ENCODE assay signal across 1 cellular context in the genomic region with DNA sequence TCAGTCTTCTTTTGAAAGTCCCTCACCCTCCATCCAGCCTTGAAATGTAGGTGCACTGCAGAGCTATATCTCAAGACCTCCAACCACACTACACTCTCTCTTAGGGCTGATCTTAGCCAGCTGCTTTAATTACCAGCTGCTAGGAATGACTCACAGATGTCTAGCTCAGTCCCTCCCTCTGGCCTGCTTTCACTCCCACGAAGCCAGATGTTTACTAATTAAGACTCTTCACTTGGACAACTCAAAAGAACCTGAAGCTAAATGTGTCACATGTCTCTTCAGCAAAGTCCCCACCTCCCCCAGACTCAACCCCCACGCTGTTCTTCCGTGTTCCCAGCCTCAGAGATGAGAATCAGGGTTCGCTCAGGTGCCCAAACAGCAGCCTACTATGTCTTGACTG.
A peak's percentile ranks its signal among the peaks of the same experiment; 100 is the strongest.
TF ChIP-seq lines count a peak whose summit lies in the region.

No MANE protein-coding gene starts in this region.

TF ChIP-seq in GM12878, 131 proteins besides CTCF, POLR2A, EP300 and RAD21 (continues in another document):
- TF ChIP-seq RBBP5 (conservative IDR thresholded peaks at IDR 0.05) (no peak), RAD51 (IDR thresholded peaks at IDR 0.05) (0 out of 2 replicates have a peak, but pooled peaks have one; percentile 21), TCF12 (IDR thresholded peaks at IDR 0.05; ENCODE audit: low read depth, low read length) (peak; percentile 92), BHLHE40 (IDR thresholded peaks at IDR 0.05; ENCODE audit: borderline replicate concordance in 1 of 2, low read depth in 2 of 2, low read length in 1 of 2) (no peak; a peak in 1 of 4 replicates), STAT1 (conservative IDR thresholded peaks at IDR 0.05) (no peak), ASH2L (IDR thresholded peaks at IDR 0.05; ENCODE audit: borderline replicate concordance, low read depth) (no peak), HCFC1 (IDR thresholded peaks at IDR 0.05; ENCODE audit: low read length) (no peak), ZNF207 (IDR thresholded peaks at IDR 0.05; ENCODE audit: borderline replicate concordance) (no peak), SMAD1 (IDR thresholded peaks at IDR 0.05; ENCODE audit: low read depth, partially characterized antibody) (no peak), NFXL1 (IDR thresholded peaks at IDR 0.05; ENCODE audit: borderline replicate concordance) (no peak), NBN (IDR thresholded peaks at IDR 0.05) (no peak), SIX5 (IDR thresholded peaks at IDR 0.05; ENCODE audit: low read depth, low read length, severe bottlenecking) (no peak), HDAC6 (IDR thresholded peaks at IDR 0.05; ENCODE audit: unreplicated experiment) (no peak), ATF7 (IDR thresholded peaks at IDR 0.05; ENCODE audit: low read depth) (no peak), NFYA (IDR thresholded peaks at IDR 0.05; ENCODE audit: borderline replicate concordance, low read depth, low read length) (no peak), SPI1 (IDR thresholded peaks at IDR 0.05; ENCODE audit: borderline replicate concordance, insufficient read depth, low read depth, low read length) (no peak), MXI1 (IDR thresholded peaks at IDR 0.05; ENCODE audit: low read depth, low read length) (no peak), SMAD5 (IDR thresholded peaks at IDR 0.05; ENCODE audit: low read depth) (no peak), MYB (IDR thresholded peaks at IDR 0.05; ENCODE audit: borderline replicate concordance, low read depth, low read length) (no peak), CEBPB (IDR thresholded peaks at IDR 0.05; ENCODE audit: borderline replicate concordance in 1 of 2, low read depth in 2 of 2, low read length in 2 of 2) (no peak), SIN3A (IDR thresholded peaks at IDR 0.05; ENCODE audit: low read depth, low read length) (peak; percentile 28; the same call in 1 of the 2 replicates), CBX3 (IDR thresholded peaks at IDR 0.05; ENCODE audit: borderline replicate concordance, low read depth) (no peak), TCF3 (IDR thresholded peaks at IDR 0.05; ENCODE audit: borderline replicate concordance, insufficient read depth, low read depth, low read length) (0 out of 2 replicates have a peak, but pooled peaks have one; percentile 58), NRF1 (conservative IDR thresholded peaks at IDR 0.05; ENCODE audit: low read depth, low read length) (no peak), JUNB (IDR thresholded peaks at IDR 0.05) (0 out of 2 replicates have a peak, but pooled peaks have one; percentile 13), CHD1 (IDR thresholded peaks at IDR 0.05; ENCODE audit: low read depth, low read length) (no peak), NFIC (IDR thresholded peaks at IDR 0.05; ENCODE audit: low read depth, low read length) (no peak)
- TF ChIP-seq, protein P1, sequence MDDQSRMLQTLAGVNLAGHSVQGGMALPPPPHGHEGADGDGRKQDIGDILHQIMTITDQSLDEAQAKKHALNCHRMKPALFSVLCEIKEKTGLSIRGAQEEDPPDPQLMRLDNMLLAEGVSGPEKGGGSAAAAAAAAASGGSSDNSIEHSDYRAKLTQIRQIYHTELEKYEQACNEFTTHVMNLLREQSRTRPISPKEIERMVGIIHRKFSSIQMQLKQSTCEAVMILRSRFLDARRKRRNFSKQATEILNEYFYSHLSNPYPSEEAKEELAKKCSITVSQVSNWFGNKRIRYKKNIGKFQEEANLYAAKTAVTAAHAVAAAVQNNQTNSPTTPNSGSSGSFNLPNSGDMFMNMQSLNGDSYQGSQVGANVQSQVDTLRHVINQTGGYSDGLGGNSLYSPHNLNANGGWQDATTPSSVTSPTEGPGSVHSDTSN (IDR thresholded peaks at IDR 0.05; ENCODE audit: insufficient replicate concordance, low read depth, low read length), result peak; percentile 27
- TF ChIP-seq, protein P2, sequence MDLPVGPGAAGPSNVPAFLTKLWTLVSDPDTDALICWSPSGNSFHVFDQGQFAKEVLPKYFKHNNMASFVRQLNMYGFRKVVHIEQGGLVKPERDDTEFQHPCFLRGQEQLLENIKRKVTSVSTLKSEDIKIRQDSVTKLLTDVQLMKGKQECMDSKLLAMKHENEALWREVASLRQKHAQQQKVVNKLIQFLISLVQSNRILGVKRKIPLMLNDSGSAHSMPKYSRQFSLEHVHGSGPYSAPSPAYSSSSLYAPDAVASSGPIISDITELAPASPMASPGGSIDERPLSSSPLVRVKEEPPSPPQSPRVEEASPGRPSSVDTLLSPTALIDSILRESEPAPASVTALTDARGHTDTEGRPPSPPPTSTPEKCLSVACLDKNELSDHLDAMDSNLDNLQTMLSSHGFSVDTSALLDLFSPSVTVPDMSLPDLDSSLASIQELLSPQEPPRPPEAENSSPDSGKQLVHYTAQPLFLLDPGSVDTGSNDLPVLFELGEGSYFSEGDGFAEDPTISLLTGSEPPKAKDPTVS (IDR thresholded peaks at IDR 0.05; ENCODE audit: low read depth, low read length), result no peak
- TF ChIP-seq, protein P3, sequence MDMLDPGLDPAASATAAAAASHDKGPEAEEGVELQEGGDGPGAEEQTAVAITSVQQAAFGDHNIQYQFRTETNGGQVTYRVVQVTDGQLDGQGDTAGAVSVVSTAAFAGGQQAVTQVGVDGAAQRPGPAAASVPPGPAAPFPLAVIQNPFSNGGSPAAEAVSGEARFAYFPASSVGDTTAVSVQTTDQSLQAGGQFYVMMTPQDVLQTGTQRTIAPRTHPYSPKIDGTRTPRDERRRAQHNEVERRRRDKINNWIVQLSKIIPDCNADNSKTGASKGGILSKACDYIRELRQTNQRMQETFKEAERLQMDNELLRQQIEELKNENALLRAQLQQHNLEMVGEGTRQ (IDR thresholded peaks at IDR 0.05; ENCODE audit: borderline replicate concordance, low read depth, low read length), result no peak
- TF ChIP-seq, protein P4, sequence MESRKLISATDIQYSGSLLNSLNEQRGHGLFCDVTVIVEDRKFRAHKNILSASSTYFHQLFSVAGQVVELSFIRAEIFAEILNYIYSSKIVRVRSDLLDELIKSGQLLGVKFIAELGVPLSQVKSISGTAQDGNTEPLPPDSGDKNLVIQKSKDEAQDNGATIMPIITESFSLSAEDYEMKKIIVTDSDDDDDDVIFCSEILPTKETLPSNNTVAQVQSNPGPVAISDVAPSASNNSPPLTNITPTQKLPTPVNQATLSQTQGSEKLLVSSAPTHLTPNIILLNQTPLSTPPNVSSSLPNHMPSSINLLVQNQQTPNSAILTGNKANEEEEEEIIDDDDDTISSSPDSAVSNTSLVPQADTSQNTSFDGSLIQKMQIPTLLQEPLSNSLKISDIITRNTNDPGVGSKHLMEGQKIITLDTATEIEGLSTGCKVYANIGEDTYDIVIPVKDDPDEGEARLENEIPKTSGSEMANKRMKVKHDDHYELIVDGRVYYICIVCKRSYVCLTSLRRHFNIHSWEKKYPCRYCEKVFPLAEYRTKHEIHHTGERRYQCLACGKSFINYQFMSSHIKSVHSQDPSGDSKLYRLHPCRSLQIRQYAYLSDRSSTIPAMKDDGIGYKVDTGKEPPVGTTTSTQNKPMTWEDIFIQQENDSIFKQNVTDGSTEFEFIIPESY (IDR thresholded peaks at IDR 0.05), result no peak
- TF ChIP-seq, protein P5, sequence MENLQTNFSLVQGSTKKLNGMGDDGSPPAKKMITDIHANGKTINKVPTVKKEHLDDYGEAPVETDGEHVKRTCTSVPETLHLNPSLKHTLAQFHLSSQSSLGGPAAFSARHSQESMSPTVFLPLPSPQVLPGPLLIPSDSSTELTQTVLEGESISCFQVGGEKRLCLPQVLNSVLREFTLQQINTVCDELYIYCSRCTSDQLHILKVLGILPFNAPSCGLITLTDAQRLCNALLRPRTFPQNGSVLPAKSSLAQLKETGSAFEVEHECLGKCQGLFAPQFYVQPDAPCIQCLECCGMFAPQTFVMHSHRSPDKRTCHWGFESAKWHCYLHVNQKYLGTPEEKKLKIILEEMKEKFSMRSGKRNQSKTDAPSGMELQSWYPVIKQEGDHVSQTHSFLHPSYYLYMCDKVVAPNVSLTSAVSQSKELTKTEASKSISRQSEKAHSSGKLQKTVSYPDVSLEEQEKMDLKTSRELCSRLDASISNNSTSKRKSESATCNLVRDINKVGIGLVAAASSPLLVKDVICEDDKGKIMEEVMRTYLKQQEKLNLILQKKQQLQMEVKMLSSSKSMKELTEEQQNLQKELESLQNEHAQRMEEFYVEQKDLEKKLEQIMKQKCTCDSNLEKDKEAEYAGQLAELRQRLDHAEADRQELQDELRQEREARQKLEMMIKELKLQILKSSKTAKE (IDR thresholded peaks at IDR 0.05; ENCODE audit: low read depth, poor library complexity, severe bottlenecking), result no peak
- TF ChIP-seq, protein P6, sequence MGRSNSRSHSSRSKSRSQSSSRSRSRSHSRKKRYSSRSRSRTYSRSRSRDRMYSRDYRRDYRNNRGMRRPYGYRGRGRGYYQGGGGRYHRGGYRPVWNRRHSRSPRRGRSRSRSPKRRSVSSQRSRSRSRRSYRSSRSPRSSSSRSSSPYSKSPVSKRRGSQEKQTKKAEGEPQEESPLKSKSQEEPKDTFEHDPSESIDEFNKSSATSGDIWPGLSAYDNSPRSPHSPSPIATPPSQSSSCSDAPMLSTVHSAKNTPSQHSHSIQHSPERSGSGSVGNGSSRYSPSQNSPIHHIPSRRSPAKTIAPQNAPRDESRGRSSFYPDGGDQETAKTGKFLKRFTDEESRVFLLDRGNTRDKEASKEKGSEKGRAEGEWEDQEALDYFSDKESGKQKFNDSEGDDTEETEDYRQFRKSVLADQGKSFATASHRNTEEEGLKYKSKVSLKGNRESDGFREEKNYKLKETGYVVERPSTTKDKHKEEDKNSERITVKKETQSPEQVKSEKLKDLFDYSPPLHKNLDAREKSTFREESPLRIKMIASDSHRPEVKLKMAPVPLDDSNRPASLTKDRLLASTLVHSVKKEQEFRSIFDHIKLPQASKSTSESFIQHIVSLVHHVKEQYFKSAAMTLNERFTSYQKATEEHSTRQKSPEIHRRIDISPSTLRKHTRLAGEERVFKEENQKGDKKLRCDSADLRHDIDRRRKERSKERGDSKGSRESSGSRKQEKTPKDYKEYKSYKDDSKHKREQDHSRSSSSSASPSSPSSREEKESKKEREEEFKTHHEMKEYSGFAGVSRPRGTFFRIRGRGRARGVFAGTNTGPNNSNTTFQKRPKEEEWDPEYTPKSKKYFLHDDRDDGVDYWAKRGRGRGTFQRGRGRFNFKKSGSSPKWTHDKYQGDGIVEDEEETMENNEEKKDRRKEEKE (IDR thresholded peaks at IDR 0.05), result no peak
- TF ChIP-seq, protein P7, sequence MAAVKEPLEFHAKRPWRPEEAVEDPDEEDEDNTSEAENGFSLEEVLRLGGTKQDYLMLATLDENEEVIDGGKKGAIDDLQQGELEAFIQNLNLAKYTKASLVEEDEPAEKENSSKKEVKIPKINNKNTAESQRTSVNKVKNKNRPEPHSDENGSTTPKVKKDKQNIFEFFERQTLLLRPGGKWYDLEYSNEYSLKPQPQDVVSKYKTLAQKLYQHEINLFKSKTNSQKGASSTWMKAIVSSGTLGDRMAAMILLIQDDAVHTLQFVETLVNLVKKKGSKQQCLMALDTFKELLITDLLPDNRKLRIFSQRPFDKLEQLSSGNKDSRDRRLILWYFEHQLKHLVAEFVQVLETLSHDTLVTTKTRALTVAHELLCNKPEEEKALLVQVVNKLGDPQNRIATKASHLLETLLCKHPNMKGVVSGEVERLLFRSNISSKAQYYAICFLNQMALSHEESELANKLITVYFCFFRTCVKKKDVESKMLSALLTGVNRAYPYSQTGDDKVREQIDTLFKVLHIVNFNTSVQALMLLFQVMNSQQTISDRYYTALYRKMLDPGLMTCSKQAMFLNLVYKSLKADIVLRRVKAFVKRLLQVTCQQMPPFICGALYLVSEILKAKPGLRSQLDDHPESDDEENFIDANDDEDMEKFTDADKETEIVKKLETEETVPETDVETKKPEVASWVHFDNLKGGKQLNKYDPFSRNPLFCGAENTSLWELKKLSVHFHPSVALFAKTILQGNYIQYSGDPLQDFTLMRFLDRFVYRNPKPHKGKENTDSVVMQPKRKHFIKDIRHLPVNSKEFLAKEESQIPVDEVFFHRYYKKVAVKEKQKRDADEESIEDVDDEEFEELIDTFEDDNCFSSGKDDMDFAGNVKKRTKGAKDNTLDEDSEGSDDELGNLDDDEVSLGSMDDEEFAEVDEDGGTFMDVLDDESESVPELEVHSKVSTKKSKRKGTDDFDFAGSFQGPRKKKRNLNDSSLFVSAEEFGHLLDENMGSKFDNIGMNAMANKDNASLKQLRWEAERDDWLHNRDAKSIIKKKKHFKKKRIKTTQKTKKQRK (IDR thresholded peaks at IDR 0.05; ENCODE audit: low read depth, low read length), result no peak
- TF ChIP-seq, protein P8, sequence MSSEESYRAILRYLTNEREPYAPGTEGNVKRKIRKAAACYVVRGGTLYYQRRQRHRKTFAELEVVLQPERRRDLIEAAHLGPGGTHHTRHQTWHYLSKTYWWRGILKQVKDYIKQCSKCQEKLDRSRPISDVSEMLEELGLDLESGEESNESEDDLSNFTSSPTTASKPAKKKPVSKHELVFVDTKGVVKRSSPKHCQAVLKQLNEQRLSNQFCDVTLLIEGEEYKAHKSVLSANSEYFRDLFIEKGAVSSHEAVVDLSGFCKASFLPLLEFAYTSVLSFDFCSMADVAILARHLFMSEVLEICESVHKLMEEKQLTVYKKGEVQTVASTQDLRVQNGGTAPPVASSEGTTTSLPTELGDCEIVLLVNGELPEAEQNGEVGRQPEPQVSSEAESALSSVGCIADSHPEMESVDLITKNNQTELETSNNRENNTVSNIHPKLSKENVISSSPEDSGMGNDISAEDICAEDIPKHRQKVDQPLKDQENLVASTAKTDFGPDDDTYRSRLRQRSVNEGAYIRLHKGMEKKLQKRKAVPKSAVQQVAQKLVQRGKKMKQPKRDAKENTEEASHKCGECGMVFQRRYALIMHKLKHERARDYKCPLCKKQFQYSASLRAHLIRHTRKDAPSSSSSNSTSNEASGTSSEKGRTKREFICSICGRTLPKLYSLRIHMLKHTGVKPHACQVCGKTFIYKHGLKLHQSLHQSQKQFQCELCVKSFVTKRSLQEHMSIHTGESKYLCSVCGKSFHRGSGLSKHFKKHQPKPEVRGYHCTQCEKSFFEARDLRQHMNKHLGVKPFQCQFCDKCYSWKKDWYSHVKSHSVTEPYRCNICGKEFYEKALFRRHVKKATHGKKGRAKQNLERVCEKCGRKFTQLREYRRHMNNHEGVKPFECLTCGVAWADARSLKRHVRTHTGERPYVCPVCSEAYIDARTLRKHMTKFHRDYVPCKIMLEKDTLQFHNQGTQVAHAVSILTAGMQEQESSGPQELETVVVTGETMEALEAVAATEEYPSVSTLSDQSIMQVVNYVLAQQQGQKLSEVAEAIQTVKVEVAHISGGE (CRISPR knock-in tag; IDR thresholded peaks at IDR 0.05), result no peak
- TF ChIP-seq, protein P9, sequence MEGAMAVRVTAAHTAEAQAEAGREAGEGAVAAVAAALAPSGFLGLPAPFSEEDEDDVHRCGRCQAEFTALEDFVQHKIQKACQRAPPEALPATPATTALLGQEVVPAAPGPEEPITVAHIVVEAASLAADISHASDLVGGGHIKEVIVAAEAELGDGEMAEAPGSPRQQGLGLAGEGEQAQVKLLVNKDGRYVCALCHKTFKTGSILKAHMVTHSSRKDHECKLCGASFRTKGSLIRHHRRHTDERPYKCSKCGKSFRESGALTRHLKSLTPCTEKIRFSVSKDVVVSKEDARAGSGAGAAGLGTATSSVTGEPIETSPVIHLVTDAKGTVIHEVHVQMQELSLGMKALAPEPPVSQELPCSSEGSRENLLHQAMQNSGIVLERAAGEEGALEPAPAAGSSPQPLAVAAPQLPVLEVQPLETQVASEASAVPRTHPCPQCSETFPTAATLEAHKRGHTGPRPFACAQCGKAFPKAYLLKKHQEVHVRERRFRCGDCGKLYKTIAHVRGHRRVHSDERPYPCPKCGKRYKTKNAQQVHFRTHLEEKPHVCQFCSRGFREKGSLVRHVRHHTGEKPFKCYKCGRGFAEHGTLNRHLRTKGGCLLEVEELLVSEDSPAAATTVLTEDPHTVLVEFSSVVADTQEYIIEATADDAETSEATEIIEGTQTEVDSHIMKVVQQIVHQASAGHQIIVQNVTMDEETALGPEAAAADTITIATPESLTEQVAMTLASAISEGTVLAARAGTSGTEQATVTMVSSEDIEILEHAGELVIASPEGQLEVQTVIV (IDR thresholded peaks at IDR 0.05; ENCODE audit: borderline replicate concordance, partially characterized antibody), result no peak
- TF ChIP-seq, protein P10, sequence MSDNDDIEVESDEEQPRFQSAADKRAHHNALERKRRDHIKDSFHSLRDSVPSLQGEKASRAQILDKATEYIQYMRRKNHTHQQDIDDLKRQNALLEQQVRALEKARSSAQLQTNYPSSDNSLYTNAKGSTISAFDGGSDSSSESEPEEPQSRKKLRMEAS (IDR thresholded peaks at IDR 0.05; ENCODE audit: low read depth, low read length), result no peak
